In the genomic region with DNA sequence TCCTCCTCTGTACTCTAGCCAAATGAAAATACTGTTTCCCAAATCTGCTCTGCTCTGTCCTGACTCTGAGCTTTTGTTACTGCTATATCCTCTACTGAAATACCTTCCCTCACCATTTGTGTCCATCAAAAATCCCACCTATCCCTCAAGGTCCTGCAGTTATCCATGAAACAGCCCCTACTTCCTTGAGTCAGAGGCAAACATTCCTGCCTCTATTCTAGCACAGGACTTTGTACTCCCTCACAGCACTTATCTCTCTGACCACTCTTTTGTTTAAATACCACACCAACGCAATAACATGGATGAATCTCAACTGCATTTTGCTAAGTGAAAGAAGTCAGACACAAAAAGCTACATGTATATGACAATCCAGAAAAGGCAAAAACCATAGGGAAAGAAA, we compare ENCODE assay signal across 22 cellular contexts. TPM values are rescaled to one million over a fixed set of nuclear protein-coding genes. Genes with fewer than 3 reads are reported as not detected.
A peak's percentile ranks its signal among the peaks of the same experiment; 100 is the strongest.
DNase-seq lines count a peak whose midpoint lies in the region; ATAC-seq and TF ChIP-seq lines count a peak whose summit lies in the region.
"Had no signal": no experiment of that assay in that cellular context is flagged by ENCODE, and none has a peak within 500 bp of the region (broad histone marks: within the 10 kb centered on the region; RNA-seq: fewer than 3 reads in every experiment).

No MANE protein-coding gene starts in this region.

- H3K27me3 ChIP-seq in hepatocyte = no peaks in the 10 kb centered on the region
- H3K27me3 ChIP-seq: SJSA1 had no signal

- no peaks in the 10 kb centered on the region for H3K36me3 Mint-ChIP-seq in activated naive CD8-positive, alpha-beta T cell treated with anti-CD3 and anti-CD28 coated beads, Interleukin-2, amount 10 ng/mL, durations not matched to agents 7 days and 5 days
- H3K36me3 Mint-ChIP-seq in activated naive CD8-positive, alpha-beta T cell treated with anti-CD3 and anti-CD28 coated beads for 36 hours = no peaks in the 10 kb centered on the region
- no peaks in the 10 kb centered on the region for H3K36me3 Mint-ChIP-seq in type B pancreatic cell
- no peaks in the 10 kb centered on the region for H3K36me3 Mint-ChIP-seq in MCF 10A (ENCODE audit: insufficient read depth, unreplicated experiment)
- H3K36me3 Mint-ChIP-seq: CD8-positive, alpha-beta memory T cell had no signal

- WGBS in hepatocyte (ENCODE audit: low lambda C conversion rate, missing lambda C conversion rate) = 63% methylated on average over 1 of the region's 1 CpG

- BruUV-seq in MCF 10A (replicated peaks; lab: Mats Ljungman, UMichigan) = no TSS peak

- no peak for TF ChIP-seq CTCF in hepatocyte (IDR thresholded peaks at IDR 0.05; ENCODE audit: poor library complexity)
- no peak for TF ChIP-seq CTCF in type B pancreatic cell (conservative IDR thresholded peaks at IDR 0.05)
- TF ChIP-seq CTCF in MCF 10A (IDR thresholded peaks at IDR 0.05; ENCODE audit: unreplicated experiment) = no peak

- no peaks in the 10 kb centered on the region for H3K4me1 ChIP-seq in hepatocyte (ENCODE audit: insufficient read depth)
- H3K4me1 ChIP-seq: SJSA1 had no signal

- H4K20me1 ChIP-seq in hepatocyte (ENCODE audit: insufficient read depth, poor library complexity, severe bottlenecking) = no peaks in the 10 kb centered on the region

- H3K79me2 ChIP-seq in hepatocyte = no peaks in the 10 kb centered on the region

- H3K4me2 ChIP-seq in hepatocyte = peak overlapping the region; percentile 58
- H3K4me2 ChIP-seq: KMS-11 had no signal

- intact Hi-C loops in MCF 10A (cut with micrococcal nuclease) = no loop called here

- no peaks in the 10 kb centered on the region for H3K9me3 Mint-ChIP-seq in activated naive CD8-positive, alpha-beta T cell treated with anti-CD3 and anti-CD28 coated beads, Interleukin-2, amount 10 ng/mL, durations not matched to agents 7 days and 5 days
- no peaks in the 10 kb centered on the region for H3K9me3 Mint-ChIP-seq in activated naive CD8-positive, alpha-beta T cell treated with anti-CD3 and anti-CD28 coated beads for 36 hours
- no peaks in the 10 kb centered on the region for H3K9me3 Mint-ChIP-seq in type B pancreatic cell
- no peaks in the 10 kb centered on the region for H3K9me3 Mint-ChIP-seq in MCF 10A (ENCODE audit: unreplicated experiment)

- H3K9me3 ChIP-seq in hepatocyte (ENCODE audit: low read depth) = peaks cover 4% of the 10 kb centered on the region
- H3K9me3 ChIP-seq: SJSA1 had no signal

- no peaks in the 10 kb centered on the region for H3K4me1 Mint-ChIP-seq in activated naive CD8-positive, alpha-beta T cell treated with anti-CD3 and anti-CD28 coated beads, Interleukin-2, amount 10 ng/mL, durations not matched to agents 7 days and 5 days
- no peaks in the 10 kb centered on the region for H3K4me1 Mint-ChIP-seq in activated naive CD8-positive, alpha-beta T cell treated with anti-CD3 and anti-CD28 coated beads for 36 hours
- H3K4me1 Mint-ChIP-seq in type B pancreatic cell (ENCODE audit: unreplicated experiment) (no peaks in the 10 kb centered on the region), MCF 10A (ENCODE audit: insufficient read depth, unreplicated experiment) (no peaks in the 10 kb centered on the region)
- H3K4me1 Mint-ChIP-seq: CD8-positive, alpha-beta memory T cell had no signal

- POLR2A ChIA-PET in activated naive CD8-positive, alpha-beta T cell treated with anti-CD3 and anti-CD28 coated beads, Interleukin-2, amount 10 ng/mL, durations not matched to agents 7 days and 5 days (lab: Charles Lee) = no interaction called here
- POLR2A ChIA-PET in MCF 10A (lab: Yijun Ruan, JAX) = interaction anchor here (0.7 kb wide), 1 partner anchor 187 kb away, joined by 4 read pairs; no protein-coding TSS in a partner anchor

- no peak overlapping the region for H2AFZ ChIP-seq in hepatocyte

- no peak for DNase-seq in activated naive CD8-positive, alpha-beta T cell treated with anti-CD3 and anti-CD28 coated beads, Interleukin-2, amount 10 ng/mL, durations not matched to agents 7 days and 5 days
- DNase-seq in activated naive CD8-positive, alpha-beta T cell treated with anti-CD3 and anti-CD28 coated beads for 36 hours = no peak
- DNase-seq in hepatocyte (ENCODE audit: low spot score) = no peak
- DNase-seq in mucosa of gallbladder (ENCODE audit: low spot score) = peak; percentile 12
- no peak for DNase-seq in type B pancreatic cell (ENCODE audit: extremely low spot score, unreplicated experiment)
- DNase-seq in HuH-7 (ENCODE audit: low spot score) = no peak
- DNase-seq in MCF 10A (ENCODE audit: unreplicated experiment) = no peak
- DNase-seq: AML-193; CD8-positive, alpha-beta memory T cell; DMS79 treated with DMSO at 0.1 percent for 48 hours; NCI-H1694; NCI-H2081; NCI-H2171; NCI-H524 treated with DMSO at 0.1 percent for 48 hours; NCI-H82 had no signal

- no peak overlapping the region for H3K4me3 ChIP-seq in hepatocyte
- H3K4me3 ChIP-seq: SJSA1 had no signal

- H3K27ac Mint-ChIP-seq in activated naive CD8-positive, alpha-beta T cell treated with anti-CD3 and anti-CD28 coated beads, Interleukin-2, amount 10 ng/mL, durations not matched to agents 7 days and 5 days = peak overlapping the region; percentile 58
- H3K27ac Mint-ChIP-seq in activated naive CD8-positive, alpha-beta T cell treated with anti-CD3 and anti-CD28 coated beads for 36 hours = no peak overlapping the region
- H3K27ac Mint-ChIP-seq in type B pancreatic cell = peak overlapping the region; percentile 24
- no peak overlapping the region for H3K27ac Mint-ChIP-seq in MCF 10A (ENCODE audit: low read depth, unreplicated experiment)
- H3K27ac Mint-ChIP-seq: CD8-positive, alpha-beta memory T cell had no signal

- no peak overlapping the region for H3K4me3 Mint-ChIP-seq in activated naive CD8-positive, alpha-beta T cell treated with anti-CD3 and anti-CD28 coated beads, Interleukin-2, amount 10 ng/mL, durations not matched to agents 7 days and 5 days
- no peak overlapping the region for H3K4me3 Mint-ChIP-seq in activated naive CD8-positive, alpha-beta T cell treated with anti-CD3 and anti-CD28 coated beads for 36 hours
- H3K4me3 Mint-ChIP-seq in type B pancreatic cell (no peak overlapping the region), MCF 10A (ENCODE audit: unreplicated experiment) (no peak overlapping the region)
- H3K4me3 Mint-ChIP-seq: CD8-positive, alpha-beta memory T cell had no signal

- CTCF ChIA-PET in MCF 10A (lab: Yijun Ruan, JAX) = no interaction called here

- ATAC-seq in activated naive CD8-positive, alpha-beta T cell treated with anti-CD3 and anti-CD28 coated beads, Interleukin-2, amount 10 ng/mL, durations not matched to agents 7 days and 5 days (ENCODE audit: low read depth) = no peak
- ATAC-seq in HG03045 (IDR thresholded peaks at IDR 0.05; ENCODE audit: unreplicated experiment) = no peak
- ATAC-seq: Right ventricle myocardium inferior had no signal

- H3K27ac ChIP-seq in hepatocyte = peak overlapping the region; percentile 78
- H3K27ac ChIP-seq: 22Rv1, C4-2B, KMS-11, SJSA1 had no signal

- H3K9me2 ChIP-seq in hepatocyte (replicated peaks; ENCODE audit: insufficient read depth) = no peaks in the 10 kb centered on the region

- no peaks in the 10 kb centered on the region for H3K36me3 ChIP-seq in hepatocyte (replicated peaks; ENCODE audit: insufficient read depth, low read depth)
- H3K36me3 ChIP-seq: SJSA1 had no signal

- peaks cover 6% of the 10 kb centered on the region for H3K27me3 Mint-ChIP-seq in activated naive CD8-positive, alpha-beta T cell treated with anti-CD3 and anti-CD28 coated beads, Interleukin-2, amount 10 ng/mL, durations not matched to agents 7 days and 5 days
- H3K27me3 Mint-ChIP-seq in activated naive CD8-positive, alpha-beta T cell treated with anti-CD3 and anti-CD28 coated beads for 36 hours = no peaks in the 10 kb centered on the region
- peaks cover 2% of the 10 kb centered on the region for H3K27me3 Mint-ChIP-seq in type B pancreatic cell
- peaks cover 46% of the 10 kb centered on the region for H3K27me3 Mint-ChIP-seq in MCF 10A (ENCODE audit: insufficient read depth, unreplicated experiment)

RNA-seq across cellular contexts. Expression of gene RNF128, which starts 10.5 kb away (rescaled TPM):
- total RNA-seq in activated naive CD8-positive, alpha-beta T cell treated with anti-CD3 and anti-CD28 coated beads, Interleukin-2, amount 10 ng/mL, durations not matched to agents 7 days and 5 days = not detected
- not detected for total RNA-seq in activated naive CD8-positive, alpha-beta T cell treated with anti-CD3 and anti-CD28 coated beads for 36 hours
- total RNA-seq in hepatocyte = 95.0 and 101 TPM in 2 replicates
- 39.2 and 58.0 TPM in 2 replicates for polyA plus RNA-seq in hepatocyte
- total RNA-seq in mucosa of gallbladder = 144 TPM
- total RNA-seq in type B pancreatic cell (ENCODE audit: low replicate concordance) = 14.8 and 29.4 TPM in 2 replicates
- 0.09 and 0.17 TPM in 2 replicates for total RNA-seq in MCF 10A (2022)
- total RNA-seq: CD8-positive, alpha-beta memory T cell; OCI-LY7; SJSA1 had no signal
- polyA plus RNA-seq: CD8-positive, alpha-beta memory T cell had no signal

Comparison
In these comparisons a context has a peak if more than half of its experiments do, and no peak if none do; other contexts are left out.
1. H3K27ac Mint-ChIP-seq: peak in activated naive CD8-positive, alpha-beta T cell treated with anti-CD3 and anti-CD28 coated beads, Interleukin-2, amount 10 ng/mL, durations not matched to agents 7 days and 5 days (single experiment) and type B pancreatic cell (single experiment); none in activated naive CD8-positive, alpha-beta T cell treated with anti-CD3 and anti-CD28 coated beads for 36 hours (single experiment) and MCF 10A (single experiment).
2. RNA of gene RNF128, which starts 10.5 kb away (total RNA-seq): 144 TPM in mucosa of gallbladder (single experiment), 95.0 to 101 TPM in hepatocyte and 14.8 to 29.4 TPM in type B pancreatic cell; 0.09 to 0.17 TPM in MCF 10A, not detected in activated naive CD8-positive, alpha-beta T cell treated with anti-CD3 and anti-CD28 coated beads, Interleukin-2, amount 10 ng/mL, durations not matched to agents 7 days and 5 days and not detected in activated naive CD8-positive, alpha-beta T cell treated with anti-CD3 and anti-CD28 coated beads for 36 hours; every median in the first group is over 10 times any median in the second.